ENCODE assay signal across 8 cellular contexts in genomic region chr9:113580041-113580953, GRCh38.
A peak's percentile ranks its signal among the peaks of the same experiment; 100 is the strongest.
DNase-seq lines count a peak whose midpoint lies in the region; ATAC-seq and TF ChIP-seq lines count a peak whose summit lies in the region.

No MANE protein-coding gene starts in this region.

- peaks cover 18% of the 10 kb centered on the region for H3K27me3 Mint-ChIP-seq in endothelial cell (ENCODE audit: unreplicated experiment)

- peak; percentile 71 for ATAC-seq in left colon
- no peak for ATAC-seq in GM21528 (IDR thresholded peaks at IDR 0.05; ENCODE audit: low FRiP score, unreplicated experiment)

- peak overlapping the region; percentile 24 to 90 (median 68) for H3K27ac ChIP-seq in adrenal gland

- no peaks in the 10 kb centered on the region for H3K9me3 Mint-ChIP-seq in endothelial cell (ENCODE audit: unreplicated experiment)

- H3K4me1 Mint-ChIP-seq in endothelial cell (ENCODE audit: unreplicated experiment): peaks cover 44% of the 10 kb centered on the region

- no peak overlapping the region for H3K4me3 Mint-ChIP-seq in endothelial cell (ENCODE audit: unreplicated experiment)

- no peak overlapping the region for H3K27ac Mint-ChIP-seq in endothelial cell (ENCODE audit: unreplicated experiment)

- H3K9me3 ChIP-seq in adrenal gland (replicated peaks in 1 of 3): no peaks in the 10 kb centered on the region

- 61 to 69% (median 64%) methylated on average over 9 to 12 of the region's 12 CpGs for WGBS in adrenal gland, 4 donors

- TF ChIP-seq CTCF in GM12872 (IDR thresholded peaks at IDR 0.05; ENCODE audit: insufficient read depth, low read depth, low read length) (peak; percentile 17; the same call in 2 of the 3 replicates), adrenal gland (IDR thresholded peaks at IDR 0.05) (no peak), endothelial cell (IDR thresholded peaks at IDR 0.05; ENCODE audit: unreplicated experiment) (no peak)

- H3K36me3 ChIP-seq in adrenal gland (replicated peaks in 1 of 2): peaks cover 0 to 19% of the 10 kb centered on the region in 2 donors

- intact Hi-C loops in adrenal gland (cut with DNase I) (no loop called here), left colon (cut with DNase I, micrococcal nuclease) (no loop called here)

- peak; percentile 53; the same call in 1 of the 2 replicates for TF ChIP-seq POLR2A in Raji (IDR thresholded peaks at IDR 0.05; ENCODE audit: insufficient read depth, low read depth, low read length)
- TF ChIP-seq POLR2A in adrenal gland (IDR thresholded peaks at IDR 0.05): no peak

- peaks cover 47% of the 10 kb centered on the region for H3K36me3 Mint-ChIP-seq in endothelial cell (ENCODE audit: low read depth, unreplicated experiment)

- DNase-seq in adrenal gland (peak; percentile 52 to 83 (median 66)), left colon (peak; percentile 80 to 84), endothelial cell (ENCODE audit: low spot score) (no peak), cortex of kidney (lab: John Stamatoyannopoulos, UW) (no peak)
- peak; percentile 75 for DNase-seq in stimulated activated CD4-positive, alpha-beta T cell treated with anti-CD3 and anti-CD28 coated beads, Interleukin-4, amount 100 ng/mL, for 24 hours

- no peak overlapping the region for H3K4me3 ChIP-seq in adrenal gland

- H3K27me3 ChIP-seq in adrenal gland: no peaks in the 10 kb centered on the region

- peaks cover 20 to 59% of the 10 kb centered on the region in 2 donors for H3K4me1 ChIP-seq in adrenal gland (replicated peaks in 1 of 2)

Comparison
In these comparisons a context has a peak if more than half of its experiments do, and no peak if none do; other contexts are left out.
1. DNase-seq: peak in adrenal gland (7 of 7), left colon (2 of 2) and stimulated activated CD4-positive, alpha-beta T cell treated with anti-CD3 and anti-CD28 coated beads, Interleukin-4, amount 100 ng/mL, for 24 hours (single experiment); none in endothelial cell (single experiment) and cortex of kidney (single experiment).